ENCODE assay signal across 13 cellular contexts in the genomic region with DNA sequence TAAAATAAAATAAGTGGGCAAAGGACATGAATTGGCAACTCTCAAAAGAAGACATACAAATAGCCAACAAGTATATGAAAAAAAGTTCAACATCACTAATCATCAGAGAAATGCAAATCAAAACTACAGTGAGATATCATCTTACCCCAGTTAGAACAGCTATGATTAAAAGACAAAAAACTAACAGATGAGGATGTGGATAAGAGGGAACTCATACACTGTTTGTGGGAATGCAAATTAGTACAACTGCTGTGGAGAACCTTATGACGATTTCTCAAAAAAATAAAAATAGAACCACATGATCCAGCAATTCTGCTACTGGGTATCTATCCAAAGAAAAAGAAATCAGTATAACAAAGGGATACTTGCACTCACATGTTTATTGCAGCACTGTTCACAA. TPM values are rescaled to one million over a fixed set of nuclear protein-coding genes. Genes with fewer than 3 reads are reported as not detected.
DNase-seq lines count a peak whose midpoint lies in the region; ATAC-seq and TF ChIP-seq lines count a peak whose summit lies in the region.
"Had no signal": no experiment of that assay in that cellular context is flagged by ENCODE, and none has a peak within 500 bp of the region (broad histone marks: within the 10 kb centered on the region; RNA-seq: fewer than 3 reads in every experiment).

No MANE protein-coding gene starts in this region.

- H3K27me3 Mint-ChIP-seq in naive B cell = no peaks in the 10 kb centered on the region
- H3K27me3 Mint-ChIP-seq: activated naive CD8-positive, alpha-beta T cell had no signal

- H3K36me3 Mint-ChIP-seq in naive B cell = peaks cover 0 to 8% of the 10 kb centered on the region in 2 donors
- H3K36me3 Mint-ChIP-seq: mesothelial cell of epicardium had no signal

- ATAC-seq in GM18873 (IDR thresholded peaks at IDR 0.05; ENCODE audit: low FRiP score, unreplicated experiment) = peak; percentile 96
- ATAC-seq in HG02571 (IDR thresholded peaks at IDR 0.05; ENCODE audit: unreplicated experiment) = peak; percentile 79
- ATAC-seq in HG03432 (IDR thresholded peaks at IDR 0.05; ENCODE audit: unreplicated experiment) = peak; percentile 89
- peak; percentile 28 to 72 for ATAC-seq in naive B cell (ENCODE audit: low read depth in 2 of 2)

- H3K27ac Mint-ChIP-seq in naive B cell = no peak overlapping the region
- H3K27ac Mint-ChIP-seq: activated naive CD8-positive, alpha-beta T cell; mesothelial cell of epicardium had no signal

- H3K4me3 Mint-ChIP-seq in naive B cell = no peak overlapping the region
- H3K4me3 Mint-ChIP-seq: activated naive CD8-positive, alpha-beta T cell; mesothelial cell of epicardium had no signal

- H3K27me3 ChIP-seq in brain microvascular endothelial cell (replicated peaks) = no peaks in the 10 kb centered on the region

- peaks cover 0 to 13% (median 4%) of the 10 kb centered on the region in 7 donors for H3K9me3 Mint-ChIP-seq in naive B cell

- no peaks in the 10 kb centered on the region for H3K36me3 ChIP-seq in brain microvascular endothelial cell (replicated peaks)

- H3K27ac ChIP-seq in brain microvascular endothelial cell = no peak overlapping the region

- no peaks in the 10 kb centered on the region for H3K4me1 Mint-ChIP-seq in naive B cell

- no peak for DNase-seq in naive B cell
- no peak for DNase-seq in stimulated activated CD4-positive, alpha-beta T cell treated with anti-CD3 and anti-CD28 coated beads, Interleukin-4, amount 100 ng/mL, for 1 hour
- no peak for DNase-seq in NK-92 (lab: John Stamatoyannopoulos, UW; ENCODE audit: unreplicated experiment)
- DNase-seq in brain microvascular endothelial cell = no peak
- DNase-seq: NCI-H510A, retina, substantia nigra, T1000 had no signal

- in situ Hi-C loops in brain microvascular endothelial cell (cut with HindIII; ENCODE audit: low pct_ligation_motif_present, low sequenced_read_pairs) = no loop called here

- no peak for TF ChIP-seq CTCF in brain microvascular endothelial cell (IDR thresholded peaks at IDR 0.05; ENCODE audit: low read depth, low read length, missing control alignments)

- H3K4me3 ChIP-seq in brain microvascular endothelial cell (ENCODE audit: low read depth, low read length) = no peak overlapping the region

RNA-seq across cellular contexts. Expression of a gene that starts 28.7 kb away (rescaled TPM):
- under 1 TPM in 1 of 6 donors, not detected in 5; 0.35 TPM for polyA plus RNA-seq in naive B cell (ENCODE audit: low read depth in 6 of 6)
